In the genomic region with DNA sequence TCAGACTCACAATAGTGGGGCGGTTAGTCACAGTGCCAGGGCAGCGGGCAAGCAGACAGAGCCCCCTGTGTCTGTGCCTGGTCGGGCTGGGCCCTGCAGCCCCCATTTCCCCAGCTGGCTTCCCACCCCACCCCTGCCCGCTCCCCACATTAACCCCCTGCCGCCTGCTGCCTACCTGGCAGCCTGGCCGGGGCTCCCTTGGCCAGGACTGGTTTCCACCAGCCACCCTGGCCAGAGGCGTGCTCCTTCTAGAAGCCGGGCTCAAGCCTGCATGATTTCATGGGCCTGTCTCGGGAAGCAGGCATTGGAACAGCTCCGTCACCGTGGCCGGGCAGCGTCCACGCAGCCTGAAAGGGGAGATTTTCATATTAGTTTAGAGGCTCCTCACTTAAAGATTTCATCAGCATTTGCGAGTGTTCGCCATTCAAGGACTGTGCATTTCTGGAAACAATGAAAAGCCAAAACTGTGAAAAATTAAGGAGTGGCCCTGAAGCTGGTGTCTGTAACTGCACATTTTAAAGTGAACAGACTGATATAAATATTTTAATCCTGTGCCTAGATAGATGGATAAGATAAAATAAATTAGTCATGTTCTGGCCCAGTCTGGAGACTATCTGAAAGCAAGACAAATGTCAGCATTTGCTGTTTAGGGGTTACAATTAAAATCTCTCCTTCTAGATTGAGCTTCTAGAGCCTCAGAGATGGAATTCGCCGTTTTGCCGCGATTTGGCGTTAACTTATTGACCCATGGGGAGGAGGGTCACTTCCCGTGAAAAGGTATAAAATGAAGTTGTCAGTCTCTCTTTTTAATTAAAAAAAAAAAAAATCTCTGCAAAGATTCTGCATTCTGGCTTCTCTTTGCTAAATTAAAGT, we compare ENCODE assay signal across 7 cellular contexts.
DNase-seq lines count a peak whose midpoint lies in the region; ATAC-seq and TF ChIP-seq lines count a peak whose summit lies in the region.

No MANE protein-coding gene starts in this region.

- H3K4me1 ChIP-seq in stomach, result peaks cover 77 to 93% (median 86%) of the 10 kb centered on the region in 4 donors

- H3K27ac ChIP-seq in stomach, result peak overlapping the region; percentile 96 to 100 (median 99)

- TF ChIP-seq CTCF in activated B cell treated with CpG ODN at 0.5 μM for 24 hours (IDR thresholded peaks at IDR 0.05) (no peak), stomach (IDR thresholded peaks at IDR 0.05) (no peak)

- H3K36me3 ChIP-seq in stomach, result no peaks in the 10 kb centered on the region

- H3K27me3 Mint-ChIP-seq in activated B cell treated with CpG ODN at 0.5 μM for 24 hours, result no peaks in the 10 kb centered on the region

- no peak for TF ChIP-seq POLR2A in stomach (IDR thresholded peaks at IDR 0.05)

- POLR2A ChIA-PET in activated B cell treated with CpG ODN at 0.5 μM for 24 hours (lab: Charles Lee), result interaction anchor here (2.1 to 7.2 kb wide), 3 partner anchors 11 to 20 kb away, joined by 11 to 79 read pairs (median 12); no protein-coding TSS in a partner anchor

- H3K9me3 ChIP-seq in stomach, result no peaks in the 10 kb centered on the region

- H3K4me3 ChIP-seq in stomach, result peak overlapping the region; percentile 56 to 80 (median 69)

- intact Hi-C loops in activated B cell treated with CpG ODN at 0.5 μM for 24 hours (cut with micrococcal nuclease) (no loop called here), stomach (cut with DNase I; ENCODE audit: low total_unique reads) (no loop called here)

- peaks cover 3% of the 10 kb centered on the region for H3K36me3 Mint-ChIP-seq in activated B cell treated with CpG ODN at 0.5 μM for 24 hours (ENCODE audit: low read depth)

- H3K27me3 ChIP-seq in stomach, result no peaks in the 10 kb centered on the region

- TF ChIP-seq EP300 in stomach (IDR thresholded peaks at IDR 0.05), result no peak

- H3K27ac Mint-ChIP-seq in activated B cell treated with CpG ODN at 0.5 μM for 24 hours, result peak overlapping the region; percentile 91

- H3K9me3 Mint-ChIP-seq in activated B cell treated with CpG ODN at 0.5 μM for 24 hours, result no peaks in the 10 kb centered on the region

- 26 to 47% (median 30%) methylated on average over 16 to 22 of the region's 22 CpGs for WGBS in stomach, 5 donors

- DNase-seq in HT-29 (ENCODE audit: low spot score) (peak; percentile 56), activated B cell treated with CpG ODN at 0.5 μM for 24 hours (no peak), hippocampal formation (lab: John Stamatoyannopoulos, UW) (peak; percentile 91 to 93), stomach (peak; percentile 55), NCI-H2196 (lab: John Stamatoyannopoulos, UW; ENCODE audit: unreplicated experiment) (no peak), NK-92 (lab: John Stamatoyannopoulos, UW; ENCODE audit: unreplicated experiment) (no peak)

- H3K4me1 Mint-ChIP-seq in activated B cell treated with CpG ODN at 0.5 μM for 24 hours, result peaks cover 57% of the 10 kb centered on the region

- H3K4me3 Mint-ChIP-seq in activated B cell treated with CpG ODN at 0.5 μM for 24 hours, result no peak overlapping the region

- CTCF ChIA-PET in activated B cell treated with CpG ODN at 0.5 μM for 24 hours (lab: Charles Lee), result no interaction called here

- ATAC-seq in activated B cell treated with CpG ODN at 0.5 μM for 24 hours (ENCODE audit: low read depth), result no peak
- no peak for ATAC-seq in HG03097 (IDR thresholded peaks at IDR 0.05; ENCODE audit: low FRiP score, unreplicated experiment)

Comparison
In these comparisons a context has a peak if more than half of its experiments do, and no peak if none do; other contexts are left out.
1. DNase-seq: peak in HT-29 (single experiment), hippocampal formation (2 of 2) and stomach (single experiment); none in activated B cell treated with CpG ODN at 0.5 μM for 24 hours (single experiment), NCI-H2196 (single experiment) and NK-92 (single experiment).